26 cellular contexts compared by ENCODE assay signal in the genomic region with DNA sequence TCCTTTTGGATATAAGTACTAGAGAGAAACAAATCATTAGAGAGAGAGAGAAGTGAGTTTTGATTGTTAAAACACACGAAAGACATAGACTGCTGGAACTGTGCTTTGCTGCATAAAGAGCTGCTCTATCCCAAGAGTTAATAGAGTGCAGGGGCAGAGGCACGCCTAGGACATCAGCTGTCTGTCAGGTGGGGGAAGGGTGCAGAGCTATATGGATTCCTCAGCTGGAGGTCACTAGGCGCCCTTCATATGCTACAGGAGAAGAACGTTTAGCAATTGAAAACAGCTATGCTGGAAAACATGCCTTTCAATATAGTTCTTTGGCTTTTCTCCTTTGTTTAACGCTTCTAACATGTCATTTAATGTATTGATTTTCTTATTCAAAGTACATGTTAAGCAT.
DNase-seq lines count a peak whose midpoint lies in the region; ATAC-seq, FAIRE-seq and TF ChIP-seq lines count a peak whose summit lies in the region.
"Had no signal": no experiment of that assay in that cellular context is flagged by ENCODE, and none has a peak within 500 bp of the region (broad histone marks: within the 10 kb centered on the region; RNA-seq: fewer than 3 reads in every experiment).

No MANE protein-coding gene starts in this region.

- no peaks in the 10 kb centered on the region for H3K79me1 ChIP-seq in H1 (ENCODE audit: low read depth, low read length)

- FAIRE-seq in H1 (lab: Jason Lieb, UNC) (peak; percentile 85), GM12892 (lab: Jason Lieb, UNC) (no peak)
- FAIRE-seq: GM12891, GM19239, H54 had no signal

- H2BK5ac ChIP-seq in H1 (ENCODE audit: low read depth, low read length), result no peak overlapping the region

- no peak for TF ChIP-seq RAD21 in H1 (IDR thresholded peaks at IDR 0.05 in 1 of 2, conservative IDR thresholded peaks at IDR 0.05 in 1 of 2; ENCODE audit: low read depth in 2 of 2, low read length in 2 of 2)

- H3K4me3 Mint-ChIP-seq in activated CD4-positive, alpha-beta T cell treated with anti-CD3 and anti-CD28 coated beads for 36 hours, result no peak overlapping the region

- no peak overlapping the region for H4K8ac ChIP-seq in H1 (ENCODE audit: extremely low read depth, insufficient read depth, low read length)

- no peaks in the 10 kb centered on the region for H3K79me2 ChIP-seq in H1 (ENCODE audit: control insufficient read depth in 1 of 2, insufficient read depth in 2 of 2, low read length in 2 of 2)

- H3K4me3 ChIP-seq in HUES48 (ENCODE audit: low read depth, low read length) (peak overlapping the region; percentile 36; the same call in 1 of the 2 replicates), H1 (ENCODE audit: extremely low read depth in 1 of 4, insufficient read depth in 2 of 4, low read depth in 3 of 4, low read length in 4 of 4) (peak overlapping the region in 1 of 4 experiments; percentile 20; a peak in 1 of 8 replicates)

- peak overlapping the region; percentile 16 to 39; a peak in 2 of 4 replicates for H3K4me2 ChIP-seq in H1 (ENCODE audit: insufficient read depth in 1 of 2, low read depth in 2 of 2, low read length in 2 of 2)

- TF ChIP-seq POLR2A in H1 (IDR thresholded peaks at IDR 0.05; ENCODE audit: control extremely low read depth in 1 of 2, low read depth in 2 of 2, low read length in 2 of 2) (no peak), GM12892 (IDR thresholded peaks at IDR 0.05; ENCODE audit: low read depth, low read length) (no peak)

- POLR2A ChIA-PET in H1 (lab: Charles Lee; ENCODE audit: partially characterized antibody), result interaction anchor here (1.8 kb wide), 1 partner anchor 10 kb away, joined by 4 read pairs; no protein-coding TSS in a partner anchor
- POLR2A ChIA-PET in activated CD4-positive, alpha-beta T cell treated with anti-CD3 and anti-CD28 coated beads for 36 hours (lab: Charles Lee), result no interaction called here

- no peak overlapping the region for H3K56ac ChIP-seq in H1 (replicated peaks; ENCODE audit: insufficient read length, low read depth, low read length)

- H3K36me3 ChIP-seq in HUES48 (ENCODE audit: control insufficient read depth, insufficient read depth, low read length) (no peaks in the 10 kb centered on the region), H1 (ENCODE audit: control insufficient read depth in 2 of 4, insufficient read depth in 4 of 4, low read length in 3 of 4) (no peaks in the 10 kb centered on the region)
- H3K36me3 ChIP-seq: BE2C had no signal

- no peak overlapping the region for H4K5ac ChIP-seq in H1 (ENCODE audit: insufficient read length, low read depth, low read length)

- no peak overlapping the region for H3K23ac ChIP-seq in H1 (ENCODE audit: insufficient read length)

- H2BK12ac ChIP-seq in H1 (ENCODE audit: low read depth, low read length), result no peak overlapping the region; the same call in 1 of the 2 replicates

- no peak overlapping the region for H2AFZ ChIP-seq in H1 (ENCODE audit: low read length)

- H4K91ac ChIP-seq in H1 (replicated peaks; ENCODE audit: insufficient read length, low read length), result no peak overlapping the region

- H4K20me1 ChIP-seq in H1 (replicated peaks in 1 of 2; ENCODE audit: control insufficient read depth in 1 of 2, insufficient read depth in 2 of 2, low read length in 2 of 2), result no peaks in the 10 kb centered on the region

- no peak for TF ChIP-seq CTCF in H1 (IDR thresholded peaks at IDR 0.05; ENCODE audit: control extremely low read depth in 1 of 3, insufficient read depth in 1 of 3, low read depth in 1 of 3, low read length in 3 of 3)

- H3K4me1 ChIP-seq in HUES48 (ENCODE audit: control insufficient read depth, insufficient read depth, low read length) (peaks cover 60% of the 10 kb centered on the region), H1 (replicated peaks in 1 of 4; ENCODE audit: control insufficient read depth in 3 of 4, insufficient read depth in 4 of 4, low read length in 3 of 4) (peaks cover 5 to 25% (median 17%) of the 10 kb centered on the region in 4 experiments)
- H3K4me1 ChIP-seq: BE2C had no signal

- H2BK15ac ChIP-seq in H1 (ENCODE audit: low read length), result no peak overlapping the region

- peak in 2 of 3 experiments; percentile 17 to 24 for DNase-seq in NCI-H1417 (lab: John Stamatoyannopoulos, UW)
- no peak for DNase-seq in NCI-H1417 treated with DMSO at 0.1 percent for 48 hours (lab: John Stamatoyannopoulos, UW)
- no peak for DNase-seq in H1 (ENCODE audit: low read depth in 1 of 2, low spot score in 2 of 2)
- peak; percentile 33 for DNase-seq in iPS-NIHi11 (ENCODE audit: low spot score)
- no peak for DNase-seq in GM12892 (ENCODE audit: insufficient read length)
- DNase-seq in KG1 (lab: John Stamatoyannopoulos, UW), result no peak
- DNase-seq in activated CD4-positive, alpha-beta T cell treated with anti-CD3 and anti-CD28 coated beads for 36 hours, result no peak
- DNase-seq: BE2C, Calu3, DMS79 treated with DMSO at 0.1 percent for 48 hours, GF-D8, Karpas-422, NCI-H1092 treated with DMSO at 0.1 percent for 48 hours, NCI-H146, NCI-H1930, NCI-H345, NCI-H510A treated with DMSO at 0.1 percent for 48 hours, NCI-H774, SHP77 treated with DMSO at 0.1 percent for 48 hours, T-helper 1 cell had no signal

- no peak overlapping the region for H3K4ac ChIP-seq in H1 (replicated peaks; ENCODE audit: insufficient read length, low read depth, low read length)

- no peaks in the 10 kb centered on the region for H3K27me3 ChIP-seq in HUES48 (ENCODE audit: control insufficient read depth, insufficient read depth, low read length)
- H3K27me3 ChIP-seq in H1 (replicated peaks in 1 of 4; ENCODE audit: control insufficient read depth in 3 of 4, extremely low read depth in 1 of 4, insufficient read depth in 3 of 4, low read length in 3 of 4), result peaks cover 0 to 7% (median 2%) of the 10 kb centered on the region in 4 experiments; a peak in 2 of 7 replicates
- H3K27me3 ChIP-seq: BE2C had no signal

- H3K9ac ChIP-seq in HUES48 (ENCODE audit: low read depth, low read length) (no peak overlapping the region), H1 (replicated peaks in 1 of 4; ENCODE audit: extremely low read depth in 1 of 4, low read depth in 3 of 4, low read length in 3 of 4) (no peak overlapping the region)

- peak in 1 of 2 experiments; percentile 36; a peak in 1 of 3 replicates for TF ChIP-seq EP300 in H1 (IDR thresholded peaks at IDR 0.05; ENCODE audit: borderline replicate concordance in 1 of 2, low read depth in 2 of 2, low read length in 2 of 2)

- no peak overlapping the region for H3K18ac ChIP-seq in H1 (ENCODE audit: extremely low read depth, low read length)

- no peak overlapping the region for H2BK120ac ChIP-seq in H1 (replicated peaks; ENCODE audit: low read depth, low read length)

- H3K27ac Mint-ChIP-seq in activated CD4-positive, alpha-beta T cell treated with anti-CD3 and anti-CD28 coated beads for 36 hours, result no peak overlapping the region

- 5% methylated on average over 5 of the region's 5 CpGs; no CpG with 5 or more reads in 1 of the 2 experiments for WGBS in H1 (ENCODE audit: extremely low coverage in 1 of 2, insufficient coverage in 1 of 2, insufficient read length in 1 of 2, insufficient replicate concordance in 2 of 2, low coverage in 1 of 2, low lambda C conversion rate in 2 of 2, missing lambda C conversion rate in 1 of 2), 2 experiments

- H3K9me3 Mint-ChIP-seq in activated CD4-positive, alpha-beta T cell treated with anti-CD3 and anti-CD28 coated beads for 36 hours (ENCODE audit: low read depth), result no peaks in the 10 kb centered on the region

- no peaks in the 10 kb centered on the region for H3K9me3 ChIP-seq in HUES48 (ENCODE audit: control insufficient read depth, insufficient read depth, low read length)
- no peaks in the 10 kb centered on the region for H3K9me3 ChIP-seq in H1 (ENCODE audit: insufficient read depth in 2 of 2, low read depth in 1 of 2, low read length in 1 of 2)
- H3K9me3 ChIP-seq: BE2C had no signal

- peak overlapping the region; percentile 56 for H3K27ac ChIP-seq in HUES48 (ENCODE audit: low read depth, low read length)
- H3K27ac ChIP-seq in H1 (ENCODE audit: low read depth, low read length), result no peak overlapping the region
- H3K27ac ChIP-seq: 22Rv1 had no signal

- CTCF ChIA-PET in H1 (lab: Charles Lee; ENCODE audit: partially characterized antibody), result interaction anchor here (0.6 to 1.5 kb wide), 6 partner anchors 14 to 431 kb away, joined by 3 to 4 read pairs (median 4); no protein-coding TSS in a partner anchor
- CTCF ChIA-PET in activated CD4-positive, alpha-beta T cell treated with anti-CD3 and anti-CD28 coated beads for 36 hours (lab: Charles Lee), result no interaction called here

- no peaks in the 10 kb centered on the region for H3K4me1 Mint-ChIP-seq in activated CD4-positive, alpha-beta T cell treated with anti-CD3 and anti-CD28 coated beads for 36 hours

- no peak for ATAC-seq in activated CD4-positive, alpha-beta T cell treated with anti-CD3 and anti-CD28 coated beads for 36 hours
- ATAC-seq: Panc1 had no signal

- peaks cover 6% of the 10 kb centered on the region for H3K27me3 Mint-ChIP-seq in activated CD4-positive, alpha-beta T cell treated with anti-CD3 and anti-CD28 coated beads for 36 hours

- intact Hi-C loops in activated CD4-positive, alpha-beta T cell treated with anti-CD3 and anti-CD28 coated beads for 36 hours (cut with DNase I, micrococcal nuclease), result no loop called here

- H3K23me2 ChIP-seq in H1 (ENCODE audit: low read depth, low read length), result no peaks in the 10 kb centered on the region

- H3K14ac ChIP-seq in H1 (ENCODE audit: insufficient read length), result no peak overlapping the region

- no peaks in the 10 kb centered on the region for H3K36me3 Mint-ChIP-seq in activated CD4-positive, alpha-beta T cell treated with anti-CD3 and anti-CD28 coated beads for 36 hours (ENCODE audit: low read depth)

- no peak overlapping the region for H2AK5ac ChIP-seq in H1 (ENCODE audit: low read depth, low read length)

- no peak overlapping the region for H2BK20ac ChIP-seq in H1 (ENCODE audit: low read length)

TF ChIP-seq in H1, 55 proteins besides CTCF, POLR2A, EP300 and RAD21:
- TF ChIP-seq SP1 (IDR thresholded peaks at IDR 0.05; ENCODE audit: low read depth, low read length) (peak; percentile 77), SIN3A (conservative IDR thresholded peaks at IDR 0.05 in 1 of 2, IDR thresholded peaks at IDR 0.05 in 1 of 2; ENCODE audit: low read depth in 1 of 2, low read length in 2 of 2) (peak; percentile 93 to 96), HDAC2 (IDR thresholded peaks at IDR 0.05; ENCODE audit: borderline replicate concordance in 1 of 2, low read depth in 2 of 2, low read length in 2 of 2) (0 out of 4 replicates have a peak, but pooled peaks have one; percentile 60 to 75), ASH2L (IDR thresholded peaks at IDR 0.05; ENCODE audit: low read length) (no peak)
TF ChIP-seq in H1: peak in this region for 3.

Comparison
In these comparisons a context has a peak if more than half of its experiments do, and no peak if none do; other contexts are left out.
1. DNase-seq: peak in NCI-H1417 (2 of 3) and iPS-NIHi11 (single experiment); none in NCI-H1417 treated with DMSO at 0.1 percent for 48 hours (single experiment), H1 (0 of 2), GM12892 (single experiment), KG1 (single experiment) and activated CD4-positive, alpha-beta T cell treated with anti-CD3 and anti-CD28 coated beads for 36 hours (single experiment).